ENCODE assay signal across 10 cellular contexts in the genomic region with DNA sequence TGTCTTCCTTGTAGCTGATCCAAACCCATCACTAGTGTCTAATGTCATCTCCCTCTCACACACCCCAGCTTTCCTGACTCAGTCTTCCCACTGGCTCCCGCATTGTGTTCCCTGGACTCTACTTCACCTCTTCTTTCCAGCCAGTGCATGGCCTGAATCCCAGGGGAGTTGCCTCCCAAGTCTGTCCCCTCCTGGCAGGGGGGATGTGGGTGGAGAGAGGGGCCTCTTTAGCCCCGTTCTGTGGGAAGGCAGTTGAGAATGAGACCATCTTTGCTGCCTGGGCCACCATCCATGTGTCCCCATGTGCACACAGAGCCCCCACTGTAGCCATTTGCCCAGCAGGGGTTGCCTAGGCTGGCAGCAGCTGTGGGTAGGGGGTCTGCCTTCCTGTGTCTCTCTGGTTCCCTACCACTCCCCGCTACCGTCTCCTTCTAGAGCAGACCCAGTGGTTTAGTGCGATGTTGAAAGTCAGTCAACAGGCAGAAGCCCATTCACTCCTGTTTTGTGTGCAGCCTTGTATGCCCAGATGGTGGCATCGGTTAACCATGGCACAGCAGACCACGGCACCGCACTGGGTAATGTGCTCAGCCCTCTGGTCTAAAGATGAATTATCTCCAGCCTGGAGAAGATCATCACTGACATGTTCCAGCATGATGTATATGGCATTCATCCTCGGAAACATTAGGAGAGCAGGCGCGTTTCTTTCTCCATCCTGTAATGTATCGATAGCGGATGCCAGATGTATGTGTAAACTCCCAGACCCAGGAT.
DNase-seq lines count a peak whose midpoint lies in the region; ATAC-seq and TF ChIP-seq lines count a peak whose summit lies in the region.
"Had no signal": no experiment of that assay in that cellular context is flagged by ENCODE, and none has a peak within 500 bp of the region (broad histone marks: within the 10 kb centered on the region; RNA-seq: fewer than 3 reads in every experiment).

No MANE protein-coding gene starts in this region.

- DNase-seq in cardiac muscle cell (ENCODE audit: low read depth in 1 of 2, low spot score in 1 of 2) (peak in 1 of 2 donors; percentile 27), Right ventricle myocardium superior (no peak), foreskin keratinocyte (peak; percentile 53 to 78), uterus (no peak), NCI-H510A (lab: John Stamatoyannopoulos, UW) (no peak), COLO829 (ENCODE audit: low spot score) (no peak), occipital lobe (lab: John Stamatoyannopoulos, UW) (no peak)
- DNase-seq in activated CD4-positive, alpha-beta T cell treated with anti-CD3 and anti-CD28 coated beads for 48 hours, result peak; percentile 49
- DNase-seq: DMS153 had no signal

- H3K4me1 ChIP-seq in cardiac muscle cell (ENCODE audit: low read depth) (no peaks in the 10 kb centered on the region), foreskin keratinocyte (peaks cover 10% of the 10 kb centered on the region), uterus (no peaks in the 10 kb centered on the region)

- no peak overlapping the region for H3K4me3 ChIP-seq in cardiac muscle cell
- no peak overlapping the region for H3K4me3 ChIP-seq in uterus
- H3K4me3 ChIP-seq: K562 had no signal

- ATAC-seq in Right ventricle myocardium superior (ENCODE audit: poor library complexity) (no peak), foreskin keratinocyte (peak; percentile 75)
- ATAC-seq: K562 had no signal

- H3K27me3 ChIP-seq in cardiac muscle cell, result no peaks in the 10 kb centered on the region
- no peaks in the 10 kb centered on the region for H3K27me3 ChIP-seq in foreskin keratinocyte
- no peaks in the 10 kb centered on the region for H3K27me3 ChIP-seq in uterus

- intact Hi-C loops in Right ventricle myocardium superior (cut with DNase I) (no loop called here), uterus (cut with DNase I; ENCODE audit: low total_unique reads) (no loop called here)

- TF ChIP-seq CTCF in cardiac muscle cell (IDR thresholded peaks at IDR 0.05; ENCODE audit: low read depth, low read length) (peak; percentile 23), foreskin keratinocyte (conservative IDR thresholded peaks at IDR 0.05) (peak; percentile 76), uterus (IDR thresholded peaks at IDR 0.05) (peak in 2 of 4 experiments; percentile 25 to 32)

- H3K36me3 ChIP-seq in cardiac muscle cell, result no peaks in the 10 kb centered on the region
- no peaks in the 10 kb centered on the region for H3K36me3 ChIP-seq in uterus

- TF ChIP-seq POLR2A in uterus (IDR thresholded peaks at IDR 0.05), result no peak

- H3K9me3 ChIP-seq in cardiac muscle cell (ENCODE audit: low read depth) (no peaks in the 10 kb centered on the region), uterus (no peaks in the 10 kb centered on the region)

- no peak overlapping the region for H3K27ac ChIP-seq in cardiac muscle cell
- H3K27ac ChIP-seq in foreskin keratinocyte, result no peak overlapping the region
- H3K27ac ChIP-seq in uterus, result peak overlapping the region; percentile 0 to 30

Comparison
In these comparisons a context has a peak if more than half of its experiments do, and no peak if none do; other contexts are left out.
1. DNase-seq: peak in activated CD4-positive, alpha-beta T cell treated with anti-CD3 and anti-CD28 coated beads for 48 hours (single experiment) and foreskin keratinocyte (2 of 2); none in Right ventricle myocardium superior (single experiment), uterus (0 of 2), NCI-H510A (single experiment), COLO829 (single experiment) and occipital lobe (single experiment).
2. H3K27ac ChIP-seq: peak in uterus (2 of 2); none in cardiac muscle cell (single experiment) and foreskin keratinocyte (single experiment).